27 cellular contexts compared by ENCODE assay signal in genomic region chr12:131940121-131940520, GRCh38. TPM values are rescaled to one million over a fixed set of nuclear protein-coding genes. Genes with fewer than 3 reads are reported as not detected.
DNase-seq lines count a peak whose midpoint lies in the region; ATAC-seq and TF ChIP-seq lines count a peak whose summit lies in the region.
"Had no signal": no experiment of that assay in that cellular context is flagged by ENCODE, and none has a peak within 500 bp of the region (broad histone marks: within the 10 kb centered on the region; RNA-seq: fewer than 3 reads in every experiment).

No MANE protein-coding gene starts in this region.

- no peak overlapping the region for H3K4me3 ChIP-seq in heart right ventricle
- H3K4me3 ChIP-seq in epithelial cell of esophagus (ENCODE audit: low read length), result no peak overlapping the region
- H3K4me3 ChIP-seq in stomach, result no peak overlapping the region
- H3K4me3 ChIP-seq: HAP-1, psoas muscle had no signal

- no peaks in the 10 kb centered on the region for H3K4me1 ChIP-seq in heart right ventricle
- H3K4me1 ChIP-seq in stomach, result peaks cover 0 to 3% (median 2%) of the 10 kb centered on the region in 4 donors
- H3K4me1 ChIP-seq: HAP-1, psoas muscle had no signal

- H3K27ac ChIP-seq in heart right ventricle, result no peak overlapping the region
- H3K27ac ChIP-seq in stomach, result peak overlapping the region in 1 of 5 donors; percentile 34
- H3K27ac ChIP-seq: KMS-11, psoas muscle had no signal

- intact Hi-C loops in Right ventricle myocardium superior (cut with DNase I), result loop anchor here (10.0 kb wide), 1 partner anchor 105 kb away; no protein-coding TSS in a partner anchor
- intact Hi-C loops in heart right ventricle (cut with DNase I), result loop anchor here in 2 of 10 donors (10.0 kb wide), 3 partner anchors 85 to 225 kb away; partner anchors contain the start of gene SFSWAP (in 1 of the 2)
- intact Hi-C loops in stomach (cut with DNase I; ENCODE audit: low total_unique reads), result no loop called here

- no peaks in the 10 kb centered on the region for H3K27me3 ChIP-seq in heart right ventricle
- H3K27me3 ChIP-seq in stomach, result no peaks in the 10 kb centered on the region

- H3K36me3 ChIP-seq in heart right ventricle, result peaks cover 0 to 96% (median 23%) of the 10 kb centered on the region in 9 donors
- H3K36me3 ChIP-seq in stomach, result peaks cover 35 to 77% (median 76%) of the 10 kb centered on the region in 4 donors

- H3K4me3 Mint-ChIP-seq in nephron progenitor cell, result no peak overlapping the region
- H3K4me3 Mint-ChIP-seq: activated B cell treated with CpG ODN at 0.5 μM for 24 hours, naive B cell had no signal

- DNase-seq in Right ventricle myocardium superior (peak; percentile 25), heart right ventricle (no peak), epithelial cell of esophagus (ENCODE audit: low read depth) (peak; percentile 71), nephron progenitor cell (no peak), mesenteric fat pad (ENCODE audit: low spot score) (no peak), stomach (no peak)
- DNase-seq: activated B cell treated with CpG ODN at 0.5 μM for 24 hours; activated naive CD4-positive, alpha-beta T cell; activated T-cell treated with anti-CD3 and anti-CD28 coated beads, Interleukin-2, amount 50 U/mL, for 48 hours; Calu3; cerebellar nuclear complex; DMS79; mesendoderm; naive B cell; NCI-H1417; NCI-H2081; NCI-H226; stimulated activated CD4-positive, alpha-beta T cell treated with anti-CD3 and anti-CD28 coated beads, Interleukin-15, amount 100 ng/mL, for 24 hours; stimulated activated CD4-positive, alpha-beta T cell treated with anti-CD3 and anti-CD28 coated beads, Interleukin-4, amount 100 ng/mL, for 4 hours; substantia nigra; T-helper 1 cell had no signal

- TF ChIP-seq POLR2A in stomach (IDR thresholded peaks at IDR 0.05), result no peak

- WGBS in heart right ventricle, 2 donors, result 89 to 93% methylated on average over 8 of the region's 8 CpGs
- WGBS in stomach, 5 donors, result 83 to 87% (median 85%) methylated on average over 8 of the region's 8 CpGs

- H3K4me1 Mint-ChIP-seq in nephron progenitor cell, result no peaks in the 10 kb centered on the region

- peaks cover 63% of the 10 kb centered on the region for H3K36me3 Mint-ChIP-seq in nephron progenitor cell (ENCODE audit: low read depth)

- ATAC-seq in Right ventricle myocardium superior (ENCODE audit: poor library complexity) (no peak), heart right ventricle (no peak), GM19324 (IDR thresholded peaks at IDR 0.05; ENCODE audit: low FRiP score, unreplicated experiment) (no peak), HG02885 (IDR thresholded peaks at IDR 0.05; ENCODE audit: poor library complexity, unreplicated experiment) (no peak)
- ATAC-seq: left lobe of liver, psoas muscle had no signal

- H3K9me3 ChIP-seq in heart right ventricle (no peaks in the 10 kb centered on the region), stomach (no peaks in the 10 kb centered on the region)
- H3K9me3 ChIP-seq: HAP-1, psoas muscle had no signal

- no peaks in the 10 kb centered on the region for H3K9me3 Mint-ChIP-seq in nephron progenitor cell
- H3K9me3 Mint-ChIP-seq: activated B cell treated with CpG ODN at 0.5 μM for 24 hours, naive B cell had no signal

- no peak for TF ChIP-seq EP300 in stomach (IDR thresholded peaks at IDR 0.05)

- H3K27me3 Mint-ChIP-seq in nephron progenitor cell (ENCODE audit: low read depth, poor library complexity), result no peaks in the 10 kb centered on the region
- H3K27me3 Mint-ChIP-seq: activated B cell treated with CpG ODN at 0.5 μM for 24 hours, naive B cell had no signal

- peak overlapping the region; percentile 84 for H3K27ac Mint-ChIP-seq in nephron progenitor cell
- H3K27ac Mint-ChIP-seq: activated B cell treated with CpG ODN at 0.5 μM for 24 hours, naive B cell had no signal

- TF ChIP-seq CTCF in heart right ventricle (IDR thresholded peaks at IDR 0.05), result no peak
- TF ChIP-seq CTCF in epithelial cell of esophagus (IDR thresholded peaks at IDR 0.05; ENCODE audit: insufficient read depth, low read depth, low read length, missing control alignments), result no peak
- no peak for TF ChIP-seq CTCF in nephron progenitor cell (IDR thresholded peaks at IDR 0.05)
- no peak for TF ChIP-seq CTCF in stomach (IDR thresholded peaks at IDR 0.05)

RNA-seq across cellular contexts. Expression of gene EP400, which starts 9.6 kb away (rescaled TPM):
- total RNA-seq in Right ventricle myocardium superior, result 12.3 TPM
- total RNA-seq in heart right ventricle, result 10 to 100 TPM; 14.1 to 20.5 (median 19.3) TPM
- 10 to 100 TPM in 1 of 2 donors, 1 to 10 TPM in 1; 6.6 to 18.9 TPM for polyA plus RNA-seq in heart right ventricle
- total RNA-seq in mesenteric fat pad, result 43.2 TPM
- total RNA-seq in stomach, result 10 to 100 TPM; 21.3 to 39.8 (median 24.5) TPM
- 10 to 100 TPM in 1 of 3 donors, 1 to 10 TPM in 2; 5.2 to 12.0 (median 6.4) TPM for polyA plus RNA-seq in stomach

RNA-seq across cellular contexts. Expression of gene PUS1, which starts 11.0 kb away (rescaled TPM):
- total RNA-seq in Right ventricle myocardium superior (5.8 TPM), heart right ventricle (10 to 100 TPM in 1 of 10 donors, 1 to 10 TPM in 9; 5.1 to 14.8 (median 7.5) TPM), mesenteric fat pad (38.1 TPM), stomach (10 to 100 TPM in 3 of 5 donors, 1 to 10 TPM in 2; 3.1 to 13.9 (median 12.3) TPM)
- polyA plus RNA-seq in heart right ventricle (10 to 100 TPM; 13.7 to 17.4 TPM), stomach (10 to 100 TPM; 12.6 to 26.3 (median 12.8) TPM)

RNA-seq across cellular contexts. Expression of gene ULK1, which starts 45.7 kb away (rescaled TPM):
- total RNA-seq in Right ventricle myocardium superior (49.8 TPM), heart right ventricle (10 to 100 TPM; 30.2 to 77.7 (median 51.6) TPM), mesenteric fat pad (19.4 TPM), stomach (10 to 100 TPM; 14.3 to 45.1 (median 23.3) TPM)
- polyA plus RNA-seq in heart right ventricle (10 to 100 TPM; 10.7 to 37.2 TPM), stomach (10 to 100 TPM; 10.2 to 16.9 (median 15.5) TPM)

Comparison
In these comparisons a context has a peak if more than half of its experiments do, and no peak if none do; other contexts are left out.
1. DNase-seq: peak in Right ventricle myocardium superior (single experiment) and epithelial cell of esophagus (single experiment); none in heart right ventricle (0 of 2), nephron progenitor cell (single experiment), mesenteric fat pad (single experiment) and stomach (single experiment).